In genomic region chr3:196640501-196640968, GRCh38 we compare ENCODE assay signal across 10 cellular contexts. TPM values are rescaled to one million over a fixed set of nuclear protein-coding genes. Genes with fewer than 3 reads are reported as not detected.
DNase-seq lines count a peak whose midpoint lies in the region; ATAC-seq and TF ChIP-seq lines count a peak whose summit lies in the region.
"Had no signal": no experiment of that assay in that cellular context is flagged by ENCODE, and none has a peak within 500 bp of the region (broad histone marks: within the 10 kb centered on the region; RNA-seq: fewer than 3 reads in every experiment).

No MANE protein-coding gene starts in this region.

- no peak for ATAC-seq in naive thymus-derived CD8-positive, alpha-beta T cell
- ATAC-seq in HG02759 (IDR thresholded peaks at IDR 0.05; ENCODE audit: unreplicated experiment) (no peak), GM18909 (IDR thresholded peaks at IDR 0.05; ENCODE audit: poor library complexity, unreplicated experiment) (no peak)

- no peaks in the 10 kb centered on the region for H3K36me3 ChIP-seq in CD8-positive, alpha-beta memory T cell (ENCODE audit: insufficient read depth, low read length)
- H3K36me3 ChIP-seq in MM.1S (replicated peaks; ENCODE audit: insufficient read depth, low read length), result peaks cover 7% of the 10 kb centered on the region; the same call in 1 of the 2 replicates
- no peaks in the 10 kb centered on the region for H3K36me3 ChIP-seq in adrenal gland (replicated peaks in 1 of 2)

- intact Hi-C loops in adrenal gland (cut with DNase I), result no loop called here

- H3K9ac ChIP-seq in MM.1S (ENCODE audit: low read length), result peak overlapping the region; percentile 86

- peaks cover 60% of the 10 kb centered on the region for H3K4me1 ChIP-seq in CD8-positive, alpha-beta memory T cell (ENCODE audit: insufficient read depth, low read length)
- H3K4me1 ChIP-seq in MM.1S (ENCODE audit: low read length) (peaks cover 31% of the 10 kb centered on the region), adrenal gland (replicated peaks in 1 of 2) (no peaks in the 10 kb centered on the region)

- H3K27ac Mint-ChIP-seq in CD8-positive, alpha-beta memory T cell, result peak overlapping the region; percentile 69 to 97 (median 93)
- peak overlapping the region; percentile 74 to 93 (median 86) for H3K27ac Mint-ChIP-seq in naive thymus-derived CD8-positive, alpha-beta T cell

- H3K4me1 Mint-ChIP-seq in CD8-positive, alpha-beta memory T cell, result peaks cover 69 to 85% (median 84%) of the 10 kb centered on the region in 3 donors
- H3K4me1 Mint-ChIP-seq in naive thymus-derived CD8-positive, alpha-beta T cell, result peaks cover 20 to 87% (median 74%) of the 10 kb centered on the region in 4 donors

- no peaks in the 10 kb centered on the region for H3K27me3 ChIP-seq in CD8-positive, alpha-beta memory T cell (ENCODE audit: insufficient read depth, low read length, poor library complexity, severe bottlenecking)
- H3K27me3 ChIP-seq in MM.1S (replicated peaks; ENCODE audit: insufficient read depth, low read length), result no peaks in the 10 kb centered on the region
- H3K27me3 ChIP-seq in adrenal gland, result peaks cover 4% of the 10 kb centered on the region

- no peak for TF ChIP-seq POLR2A in adrenal gland (IDR thresholded peaks at IDR 0.05)

- peaks cover 27% of the 10 kb centered on the region for H3F3A ChIP-seq in MM.1S (ENCODE audit: insufficient read depth, low read length)

- H3K79me2 ChIP-seq in MM.1S (ENCODE audit: low read length), result peaks cover 60% of the 10 kb centered on the region

- no peaks in the 10 kb centered on the region for H3K27me3 Mint-ChIP-seq in CD8-positive, alpha-beta memory T cell
- no peaks in the 10 kb centered on the region for H3K27me3 Mint-ChIP-seq in naive thymus-derived CD8-positive, alpha-beta T cell

- no peak for TF ChIP-seq CTCF in MM.1S (IDR thresholded peaks at IDR 0.05; ENCODE audit: low read length)
- no peak for TF ChIP-seq CTCF in adrenal gland (IDR thresholded peaks at IDR 0.05)

- H3K4me2 ChIP-seq in MM.1S (ENCODE audit: low read depth, low read length), result peak overlapping the region; percentile 66

- no peaks in the 10 kb centered on the region for H3K9me2 ChIP-seq in MM.1S (replicated peaks; ENCODE audit: insufficient read depth, low read length)

- CTCF ChIA-PET in CD8-positive, alpha-beta memory T cell (lab: Charles Lee), result interaction anchor here (1.7 to 4.9 kb wide), 3 partner anchors 9 to 45 kb away, joined by 4 to 27 read pairs (median 17); no protein-coding TSS in a partner anchor

- peak overlapping the region; percentile 86 for H3K4me3 ChIP-seq in CD8-positive, alpha-beta memory T cell (ENCODE audit: low read length)
- peak overlapping the region; percentile 87 for H3K4me3 ChIP-seq in MM.1S (ENCODE audit: low read length)
- H3K4me3 ChIP-seq in adrenal gland, result peak overlapping the region in 2 of 4 donors; percentile 5 to 56

- peak overlapping the region; percentile 71 to 98 (median 86) for H3K4me3 Mint-ChIP-seq in CD8-positive, alpha-beta memory T cell
- H3K4me3 Mint-ChIP-seq in naive thymus-derived CD8-positive, alpha-beta T cell, result peak overlapping the region; percentile 72 to 90 (median 85)

- H3K9me3 Mint-ChIP-seq in CD8-positive, alpha-beta memory T cell, result no peaks in the 10 kb centered on the region
- no peaks in the 10 kb centered on the region for H3K9me3 Mint-ChIP-seq in naive thymus-derived CD8-positive, alpha-beta T cell

- peaks cover 24% of the 10 kb centered on the region for H4K20me1 ChIP-seq in MM.1S (ENCODE audit: insufficient read depth, low read length)

- POLR2A ChIA-PET in CD8-positive, alpha-beta memory T cell (lab: Charles Lee), result interaction anchor here (1.0 to 1.2 kb wide), 5 partner anchors 9 to 99 kb away, joined by 3 to 8 read pairs (median 3); partner anchors contain the start of genes CEP19, PAK2 and PIGX
- POLR2A ChIA-PET in naive thymus-derived CD8-positive, alpha-beta T cell (lab: Charles Lee), result interaction anchor here (1.2 to 2.7 kb wide), 4 partner anchors 8 to 12 kb away, joined by 3 to 20 read pairs (median 6); no protein-coding TSS in a partner anchor

- peak overlapping the region; percentile 59; the same call in 1 of the 2 replicates for H2AFZ ChIP-seq in MM.1S (ENCODE audit: low read length)

- WGBS in adrenal gland, 4 donors, result 42 to 59% (median 49%) methylated on average over 8 to 20 of the region's 20 CpGs

- H3K27ac ChIP-seq in CD8-positive, alpha-beta memory T cell (ENCODE audit: low read depth, low read length), result peak overlapping the region; percentile 71
- H3K27ac ChIP-seq in MM.1S (ENCODE audit: low read length) (peak overlapping the region; percentile 83), adrenal gland (peak overlapping the region in 4 of 5 donors; percentile 14 to 86 (median 64))

- H3K36me3 Mint-ChIP-seq in CD8-positive, alpha-beta memory T cell, result peaks cover 0 to 18% (median 9%) of the 10 kb centered on the region in 3 donors
- H3K36me3 Mint-ChIP-seq in naive thymus-derived CD8-positive, alpha-beta T cell, result peaks cover 0 to 5% (median 0%) of the 10 kb centered on the region in 3 donors

- H3K9me3 ChIP-seq in CD8-positive, alpha-beta memory T cell (ENCODE audit: low read length), result no peaks in the 10 kb centered on the region
- H3K9me3 ChIP-seq in MM.1S (replicated peaks; ENCODE audit: insufficient read depth, low read length) (no peaks in the 10 kb centered on the region), adrenal gland (replicated peaks in 1 of 3) (no peaks in the 10 kb centered on the region)

- peak in 1 of 5 donors; percentile 13 for DNase-seq in CD8-positive, alpha-beta memory T cell
- peak; percentile 18 for DNase-seq in MM.1S
- DNase-seq in adrenal gland, result no peak
- no peak for DNase-seq in naive thymus-derived CD8-positive, alpha-beta T cell
- DNase-seq in HT-29 (ENCODE audit: low spot score), result no peak
- DNase-seq in GM03348 (ENCODE audit: low spot score), result no peak
- DNase-seq: cortex of kidney, EL had no signal

RNA-seq across cellular contexts. Expression of gene NRROS, which starts 1.0 kb away (rescaled TPM):
- total RNA-seq in CD8-positive, alpha-beta memory T cell, result 10 to 100 TPM; 15.6 to 17.0 TPM
- polyA plus RNA-seq in CD8-positive, alpha-beta memory T cell, result 3.5 TPM
- total RNA-seq in adrenal gland, result 1 to 10 TPM; 1.2 to 9.9 (median 8.3) TPM
- polyA plus RNA-seq in adrenal gland, result 1 to 10 TPM; 1.2 to 6.8 (median 2.4) TPM
- 1 to 10 TPM; 3.4 to 4.1 TPM for total RNA-seq in naive thymus-derived CD8-positive, alpha-beta T cell
- polyA plus RNA-seq in naive thymus-derived CD8-positive, alpha-beta T cell, result under 1 TPM; 0.29 to 0.92 (median 0.87) TPM
- not detected in 2 replicates for total RNA-seq in HT-29 (2014; rRNA removed; shearing (Covaris generic))
